ENCODE assay signal across 1 cellular context in the genomic region with DNA sequence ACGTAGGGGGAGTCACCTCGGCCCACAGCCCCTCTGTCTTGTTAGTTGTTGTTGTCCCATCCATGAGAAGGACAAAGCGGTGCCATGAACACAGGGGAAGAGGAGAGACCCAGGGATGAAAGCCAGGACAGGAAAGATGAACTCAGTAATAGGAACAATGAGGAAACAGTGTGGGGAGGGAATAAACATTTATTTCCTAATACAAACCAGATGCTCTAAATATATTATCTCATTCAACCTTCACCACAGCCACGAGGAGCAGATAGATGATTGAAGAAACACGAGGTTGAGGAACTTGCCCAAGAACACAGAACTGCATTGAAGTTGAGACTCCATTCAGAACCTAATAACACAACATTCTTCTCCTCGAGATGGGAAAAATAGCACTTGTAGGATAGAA.
TF ChIP-seq lines count a peak whose summit lies in the region.

No MANE protein-coding gene starts in this region.

TF ChIP-seq in SK-N-SH, 30 proteins besides CTCF, POLR2A, EP300 and RAD21:
- TF ChIP-seq MEF2A (IDR thresholded peaks at IDR 0.05; ENCODE audit: borderline replicate concordance, low read depth) (no peak), YY1 (IDR thresholded peaks at IDR 0.05; ENCODE audit: low read depth) (no peak), NFIC (IDR thresholded peaks at IDR 0.05; ENCODE audit: borderline replicate concordance) (no peak), FOSL2 (IDR thresholded peaks at IDR 0.05; ENCODE audit: borderline replicate concordance, low read depth) (no peak), FOXJ3 (CRISPR knock-in tag; IDR thresholded peaks at IDR 0.05) (no peak), TCF12 (IDR thresholded peaks at IDR 0.05) (peak; percentile 60), MXI1 (IDR thresholded peaks at IDR 0.05; ENCODE audit: low read depth, low read length) (no peak), EZH2phosphoT487 (IDR thresholded peaks at IDR 0.05; ENCODE audit: borderline replicate concordance, low read depth) (no peak), TAF1 (IDR thresholded peaks at IDR 0.05; ENCODE audit: borderline replicate concordance, low read depth, low read length) (no peak), USF2 (IDR thresholded peaks at IDR 0.05; ENCODE audit: borderline replicate concordance, low read depth, low read length) (no peak), JUND (IDR thresholded peaks at IDR 0.05) (no peak), RXRA (IDR thresholded peaks at IDR 0.05; ENCODE audit: borderline replicate concordance, low read depth) (no peak), ELF1 (IDR thresholded peaks at IDR 0.05) (no peak), SMC3 (IDR thresholded peaks at IDR 0.05; ENCODE audit: low read depth, low read length) (no peak), POLR2AphosphoS5 (IDR thresholded peaks at IDR 0.05; ENCODE audit: low read depth, low read length) (no peak)
- TF ChIP-seq, protein P1, sequence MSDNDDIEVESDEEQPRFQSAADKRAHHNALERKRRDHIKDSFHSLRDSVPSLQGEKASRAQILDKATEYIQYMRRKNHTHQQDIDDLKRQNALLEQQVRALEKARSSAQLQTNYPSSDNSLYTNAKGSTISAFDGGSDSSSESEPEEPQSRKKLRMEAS (IDR thresholded peaks at IDR 0.05; ENCODE audit: low read depth): 0 out of 2 replicates have a peak, but pooled peaks have one; percentile 21
- TF ChIP-seq, protein P2, sequence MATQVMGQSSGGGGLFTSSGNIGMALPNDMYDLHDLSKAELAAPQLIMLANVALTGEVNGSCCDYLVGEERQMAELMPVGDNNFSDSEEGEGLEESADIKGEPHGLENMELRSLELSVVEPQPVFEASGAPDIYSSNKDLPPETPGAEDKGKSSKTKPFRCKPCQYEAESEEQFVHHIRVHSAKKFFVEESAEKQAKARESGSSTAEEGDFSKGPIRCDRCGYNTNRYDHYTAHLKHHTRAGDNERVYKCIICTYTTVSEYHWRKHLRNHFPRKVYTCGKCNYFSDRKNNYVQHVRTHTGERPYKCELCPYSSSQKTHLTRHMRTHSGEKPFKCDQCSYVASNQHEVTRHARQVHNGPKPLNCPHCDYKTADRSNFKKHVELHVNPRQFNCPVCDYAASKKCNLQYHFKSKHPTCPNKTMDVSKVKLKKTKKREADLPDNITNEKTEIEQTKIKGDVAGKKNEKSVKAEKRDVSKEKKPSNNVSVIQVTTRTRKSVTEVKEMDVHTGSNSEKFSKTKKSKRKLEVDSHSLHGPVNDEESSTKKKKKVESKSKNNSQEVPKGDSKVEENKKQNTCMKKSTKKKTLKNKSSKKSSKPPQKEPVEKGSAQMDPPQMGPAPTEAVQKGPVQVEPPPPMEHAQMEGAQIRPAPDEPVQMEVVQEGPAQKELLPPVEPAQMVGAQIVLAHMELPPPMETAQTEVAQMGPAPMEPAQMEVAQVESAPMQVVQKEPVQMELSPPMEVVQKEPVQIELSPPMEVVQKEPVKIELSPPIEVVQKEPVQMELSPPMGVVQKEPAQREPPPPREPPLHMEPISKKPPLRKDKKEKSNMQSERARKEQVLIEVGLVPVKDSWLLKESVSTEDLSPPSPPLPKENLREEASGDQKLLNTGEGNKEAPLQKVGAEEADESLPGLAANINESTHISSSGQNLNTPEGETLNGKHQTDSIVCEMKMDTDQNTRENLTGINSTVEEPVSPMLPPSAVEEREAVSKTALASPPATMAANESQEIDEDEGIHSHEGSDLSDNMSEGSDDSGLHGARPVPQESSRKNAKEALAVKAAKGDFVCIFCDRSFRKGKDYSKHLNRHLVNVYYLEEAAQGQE (IDR thresholded peaks at IDR 0.05; ENCODE audit: low read depth, low read length): no peak
